ENCODE assay signal across 17 cellular contexts in genomic region chr10:119259345-119259744, GRCh38.
"Had no signal": no experiment of that assay in that cellular context is flagged by ENCODE, and none has a peak within 500 bp of the region (broad histone marks: within the 10 kb centered on the region; RNA-seq: fewer than 3 reads in every experiment).

No MANE protein-coding gene starts in this region.

- H3K9me3 Mint-ChIP-seq: immature natural killer cell; natural killer cell treated with Interleukin-12 subunit alpha and Interleukin-12 subunit beta and Interleukin-15 and Interleukin-18, amount 100 ng/mL, for 72 hours; stimulated activated effector memory CD8-positive, alpha-beta T cell treated with anti-CD3 and anti-CD28 coated beads, Interleukin-12 subunit alpha, Interleukin-12 subunit beta, amount 100 ng/mL, for 72 hours had no signal

- DNase-seq: cerebellar nuclear complex; effector CD4-positive, alpha-beta T cell; endodermal cell; immature natural killer cell; left ventricle myocardium superior; nucleus accumbens; stimulated activated CD4-positive, alpha-beta T cell treated with anti-CD3 and anti-CD28 coated beads, Interleukin-4, amount 100 ng/mL, for 1 hour; stimulated activated CD8-positive, alpha-beta memory T cell treated with anti-CD3 and anti-CD28 coated beads, Interleukin-4, amount 100 ng/mL, for 48 hours; trophoblast cell had no signal

- H3K4me2 ChIP-seq: neural progenitor cell, smooth muscle cell had no signal

- H3K9me3 ChIP-seq: ovary had no signal

- H3K4me3 Mint-ChIP-seq: endodermal cell; immature natural killer cell; natural killer cell treated with Interleukin-12 subunit alpha and Interleukin-12 subunit beta and Interleukin-15 and Interleukin-18, amount 100 ng/mL, for 72 hours; neural progenitor cell; stimulated activated effector memory CD8-positive, alpha-beta T cell treated with anti-CD3 and anti-CD28 coated beads, Interleukin-12 subunit alpha, Interleukin-12 subunit beta, amount 100 ng/mL, for 72 hours had no signal

- H3K9ac ChIP-seq: neural progenitor cell had no signal

- H3K4me3 ChIP-seq: coronary artery, lung, neural progenitor cell, ovary, smooth muscle cell had no signal

- H3K27ac Mint-ChIP-seq: endodermal cell; natural killer cell treated with Interleukin-12 subunit alpha and Interleukin-12 subunit beta and Interleukin-15 and Interleukin-18, amount 100 ng/mL, for 72 hours; neural progenitor cell had no signal

- H3K27me3 Mint-ChIP-seq: natural killer cell treated with Interleukin-12 subunit alpha and Interleukin-12 subunit beta and Interleukin-15 and Interleukin-18, amount 100 ng/mL, for 72 hours had no signal

- H2AFZ ChIP-seq: neural progenitor cell had no signal

- H3K27me3 ChIP-seq: neural progenitor cell, ovary had no signal

- H3K36me3 Mint-ChIP-seq: natural killer cell treated with Interleukin-12 subunit alpha and Interleukin-12 subunit beta and Interleukin-15 and Interleukin-18, amount 100 ng/mL, for 72 hours; stimulated activated effector memory CD8-positive, alpha-beta T cell treated with anti-CD3 and anti-CD28 coated beads, Interleukin-12 subunit alpha, Interleukin-12 subunit beta, amount 100 ng/mL, for 72 hours had no signal

- H3K27ac ChIP-seq: coronary artery, neural progenitor cell, ovary had no signal

- H3K36me3 ChIP-seq: neural progenitor cell, ovary had no signal

- ATAC-seq: left ventricle myocardium superior; natural killer cell treated with Interleukin-12 subunit alpha and Interleukin-12 subunit beta and Interleukin-15 and Interleukin-18, amount 100 ng/mL, for 72 hours; right cardiac atrium; stimulated activated effector memory CD8-positive, alpha-beta T cell treated with anti-CD3 and anti-CD28 coated beads, Interleukin-12 subunit alpha, Interleukin-12 subunit beta, amount 100 ng/mL, for 72 hours had no signal
